20 cellular contexts compared by ENCODE assay signal in genomic region chr14:29554335-29554734, GRCh38.
"Had no signal": no experiment of that assay in that cellular context is flagged by ENCODE, and none has a peak within 500 bp of the region (broad histone marks: within the 10 kb centered on the region; RNA-seq: fewer than 3 reads in every experiment).

No MANE protein-coding gene starts in this region.

- H3K9me3 ChIP-seq: MG63, SJSA1 had no signal

- FAIRE-seq: RCC 7860 had no signal

- H3K36me3 ChIP-seq: MG63, SJSA1 had no signal

- H3K4me3 ChIP-seq: MG63, SJSA1, SK-N-MC had no signal

- H3K4me1 ChIP-seq: SJSA1 had no signal

- DNase-seq: Karpas-422, KBM-7, MG63, NCI-H1105, NCI-H1417, NCI-H1436 treated with DMSO at 0.1 percent for 48 hours, NCI-H1694, NCI-H1930, NCI-H2081, NCI-H2107, NCI-H2227 treated with DMSO at 0.1 percent for 48 hours, NCI-H524, NCI-H526 treated with DMSO at 0.1 percent for 48 hours, NCI-H748 treated with DMSO at 0.1 percent for 48 hours, Right ventricle myocardium superior, RPMI8226, SIG-M5 had no signal

- H3K27ac ChIP-seq: SJSA1, SK-N-MC had no signal

- H3K27me3 ChIP-seq: MG63, SJSA1 had no signal
